ENCODE assay signal across 28 cellular contexts in genomic region chr14:92033433-92033832, GRCh38. TPM values are rescaled to one million over a fixed set of nuclear protein-coding genes. Genes with fewer than 3 reads are reported as not detected.
DNase-seq lines count a peak whose midpoint lies in the region; ATAC-seq and TF ChIP-seq lines count a peak whose summit lies in the region.
"Had no signal": no experiment of that assay in that cellular context is flagged by ENCODE, and none has a peak within 500 bp of the region (broad histone marks: within the 10 kb centered on the region; RNA-seq: fewer than 3 reads in every experiment).

No MANE protein-coding gene starts in this region.

- CTCF ChIA-PET in activated CD4-positive, alpha-beta T cell treated with anti-CD3 and anti-CD28 coated beads for 36 hours (lab: Charles Lee): interaction anchor here (1.3 kb wide), 1 partner anchor 15 kb away, joined by 5 read pairs; no protein-coding TSS in a partner anchor
- CTCF ChIA-PET in T-cell (lab: Charles Lee): interaction anchor here in 1 of 2 donors (0.6 kb wide), 1 partner anchor 74 kb away, joined by 4 read pairs; no protein-coding TSS in a partner anchor

- no peaks in the 10 kb centered on the region for H3K9me3 Mint-ChIP-seq in activated CD4-positive, alpha-beta T cell treated with anti-CD3 and anti-CD28 coated beads for 36 hours (ENCODE audit: low read depth)
- H3K9me3 Mint-ChIP-seq in activated CD4-positive, alpha-beta T cell treated with anti-CD3 and anti-CD28 coated beads, Interleukin-2, amount 10 ng/mL, durations not matched to agents 24 days and 14 days: no peaks in the 10 kb centered on the region
- no peaks in the 10 kb centered on the region for H3K9me3 Mint-ChIP-seq in T-cell
- H3K9me3 Mint-ChIP-seq in dendritic cell treated with granulocyte-macrophage colony-stimulating factor and Interleukin-4, amounts not matched to agents 40 ng/mL and 50 ng/mL, for 4 days: no peaks in the 10 kb centered on the region
- H3K9me3 Mint-ChIP-seq: activated T-helper 17 cell treated with anti-CD3 and anti-CD28 coated beads, Interleukin-2, amount 50 U/mL, for 72 hours; IgD-negative memory B cell; naive B cell; stimulated activated memory B cell treated with anti-CD40 and anti-IgM and Interleukin-4, amounts not matched to agents 10 μg/mL and 1 μg/mL and 100 μg/mL, for 72 hours had no signal

- peaks cover 56% of the 10 kb centered on the region for H3K79me2 ChIP-seq in osteoblast (ENCODE audit: insufficient read depth, low read length)

- TF ChIP-seq CTCF in osteoblast (IDR thresholded peaks at IDR 0.05; ENCODE audit: extremely low read depth, low read depth, low read length): no peak

- intact Hi-C loops in activated CD4-positive, alpha-beta T cell treated with anti-CD3 and anti-CD28 coated beads for 36 hours (cut with DNase I, micrococcal nuclease): no loop called here
- intact Hi-C loops in activated CD4-positive, alpha-beta T cell treated with anti-CD3 and anti-CD28 coated beads, Interleukin-2, amount 10 ng/mL, durations not matched to agents 24 days and 14 days (cut with micrococcal nuclease): no loop called here
- intact Hi-C loops in dendritic cell treated with granulocyte-macrophage colony-stimulating factor and Interleukin-4, amounts not matched to agents 40 ng/mL and 50 ng/mL, for 4 days (cut with micrococcal nuclease): no loop called here
- intact Hi-C loops in cardiac septum (cut with DNase I): no loop called here

- H3K4me3 Mint-ChIP-seq in activated CD4-positive, alpha-beta T cell treated with anti-CD3 and anti-CD28 coated beads for 36 hours: no peak overlapping the region
- no peak overlapping the region for H3K4me3 Mint-ChIP-seq in activated CD4-positive, alpha-beta T cell treated with anti-CD3 and anti-CD28 coated beads, Interleukin-2, amount 10 ng/mL, durations not matched to agents 24 days and 14 days
- no peak overlapping the region for H3K4me3 Mint-ChIP-seq in T-cell
- H3K4me3 Mint-ChIP-seq in dendritic cell treated with granulocyte-macrophage colony-stimulating factor and Interleukin-4, amounts not matched to agents 40 ng/mL and 50 ng/mL, for 4 days: no peak overlapping the region
- H3K4me3 Mint-ChIP-seq: activated T-helper 17 cell treated with anti-CD3 and anti-CD28 coated beads, Interleukin-2, amount 50 U/mL, for 72 hours; stimulated activated memory B cell treated with anti-CD40 and anti-IgM and Interleukin-4, amounts not matched to agents 10 μg/mL and 1 μg/mL and 100 μg/mL, for 72 hours had no signal

- H3K4me2 ChIP-seq in osteoblast (ENCODE audit: insufficient read depth, low read length): no peak overlapping the region
- H3K4me2 ChIP-seq: PC-9 had no signal

- H3K9me3 ChIP-seq in osteoblast (ENCODE audit: low read depth, low read length): no peaks in the 10 kb centered on the region
- H3K9me3 ChIP-seq: testis, vagina had no signal

- H3K4me1 ChIP-seq in osteoblast (ENCODE audit: insufficient read depth, low read length): peaks cover 13% of the 10 kb centered on the region

- no peak overlapping the region for H2AFZ ChIP-seq in osteoblast (ENCODE audit: low read length)
- H2AFZ ChIP-seq: PC-9 had no signal

- DNase-seq in activated CD4-positive, alpha-beta T cell treated with anti-CD3 and anti-CD28 coated beads for 36 hours: no peak
- no peak for DNase-seq in activated CD4-positive, alpha-beta T cell treated with anti-CD3 and anti-CD28 coated beads, Interleukin-2, amount 10 ng/mL, durations not matched to agents 24 days and 14 days
- DNase-seq in T-cell (no peak), osteoblast (ENCODE audit: insufficient read length, low spot score, missing footprints) (peak; percentile 3), cardiac septum (ENCODE audit: low spot score) (no peak), C1 segment of cervical spinal cord (lab: John Stamatoyannopoulos, UW) (no peak)
- DNase-seq: activated CD4-positive, alpha-beta T cell treated with anti-CD3 and anti-CD28 coated beads for 4 hours; DMS79 treated with DMSO at 0.1 percent for 48 hours; GF-D8; islet precursor cell; left ventricle myocardium superior; naive B cell; NCI-H1092; NCI-H1694 treated with DMSO at 0.1 percent for 48 hours; NCI-H510A treated with DMSO at 0.1 percent for 48 hours; PC-9; stimulated activated CD4-positive, alpha-beta T cell treated with anti-CD3 and anti-CD28 coated beads, Interleukin-12 subunit alpha, Interleukin-12 subunit beta, amount 100 ng/mL, for 4 hours; stimulated activated CD4-positive, alpha-beta T cell treated with anti-CD3 and anti-CD28 coated beads, Interleukin-4, amount 100 ng/mL, for 1 hour; testis had no signal

- H3K27ac Mint-ChIP-seq in activated CD4-positive, alpha-beta T cell treated with anti-CD3 and anti-CD28 coated beads for 36 hours: peak overlapping the region; percentile 75
- H3K27ac Mint-ChIP-seq in activated CD4-positive, alpha-beta T cell treated with anti-CD3 and anti-CD28 coated beads, Interleukin-2, amount 10 ng/mL, durations not matched to agents 24 days and 14 days: no peak overlapping the region
- H3K27ac Mint-ChIP-seq in T-cell: peak overlapping the region; percentile 29 to 44
- peak overlapping the region; percentile 28 for H3K27ac Mint-ChIP-seq in dendritic cell treated with granulocyte-macrophage colony-stimulating factor and Interleukin-4, amounts not matched to agents 40 ng/mL and 50 ng/mL, for 4 days
- H3K27ac Mint-ChIP-seq: activated T-helper 17 cell treated with anti-CD3 and anti-CD28 coated beads, Interleukin-2, amount 50 U/mL, for 72 hours; stimulated activated memory B cell treated with anti-CD40 and anti-IgM and Interleukin-4, amounts not matched to agents 10 μg/mL and 1 μg/mL and 100 μg/mL, for 72 hours had no signal

- no peak overlapping the region for H3K4me3 ChIP-seq in osteoblast (ENCODE audit: insufficient read depth, low read length)
- H3K4me3 ChIP-seq: PC-9, testis, vagina had no signal

- H3K27me3 ChIP-seq in osteoblast (ENCODE audit: insufficient read depth, low read length): no peaks in the 10 kb centered on the region
- H3K27me3 ChIP-seq: testis, vagina had no signal

- no peak for ATAC-seq in activated CD4-positive, alpha-beta T cell treated with anti-CD3 and anti-CD28 coated beads for 36 hours
- ATAC-seq in T-cell (replicated peaks in 1 of 4) (no peak), HG03159 (IDR thresholded peaks at IDR 0.05; ENCODE audit: unreplicated experiment) (no peak)
- ATAC-seq: activated T-helper 17 cell treated with anti-CD3 and anti-CD28 coated beads, Interleukin-2, amount 50 U/mL, for 72 hours; left ventricle myocardium superior; Right ventricle myocardium inferior; sciatic nerve; SK-N-SH treated with all-trans-retinoic acid at 6 μM for 48 hours; stimulated activated memory B cell treated with anti-CD40 and anti-IgM and Interleukin-4, amounts not matched to agents 10 μg/mL and 1 μg/mL and 100 μg/mL, for 72 hours had no signal

- H3K36me3 Mint-ChIP-seq in activated CD4-positive, alpha-beta T cell treated with anti-CD3 and anti-CD28 coated beads for 36 hours (ENCODE audit: low read depth): peaks cover 22% of the 10 kb centered on the region
- peaks cover 35% of the 10 kb centered on the region for H3K36me3 Mint-ChIP-seq in activated CD4-positive, alpha-beta T cell treated with anti-CD3 and anti-CD28 coated beads, Interleukin-2, amount 10 ng/mL, durations not matched to agents 24 days and 14 days (ENCODE audit: low read depth)
- peaks cover 19% of the 10 kb centered on the region for H3K36me3 Mint-ChIP-seq in T-cell
- H3K36me3 Mint-ChIP-seq in dendritic cell treated with granulocyte-macrophage colony-stimulating factor and Interleukin-4, amounts not matched to agents 40 ng/mL and 50 ng/mL, for 4 days (ENCODE audit: low read depth): peaks cover 48% of the 10 kb centered on the region

- H3K27ac ChIP-seq in osteoblast (ENCODE audit: low read depth, low read length): no peak overlapping the region
- H3K27ac ChIP-seq: PC-9, testis, vagina had no signal

- POLR2A ChIA-PET in activated CD4-positive, alpha-beta T cell treated with anti-CD3 and anti-CD28 coated beads for 36 hours (lab: Charles Lee): no interaction called here
- POLR2A ChIA-PET in T-cell (lab: Charles Lee): interaction anchor here in 1 of 2 donors (0.5 kb wide), 1 partner anchor 119 kb away, joined by 4 read pairs; no protein-coding TSS in a partner anchor

- H3K4me1 Mint-ChIP-seq in activated CD4-positive, alpha-beta T cell treated with anti-CD3 and anti-CD28 coated beads for 36 hours: peaks cover 35% of the 10 kb centered on the region
- H3K4me1 Mint-ChIP-seq in activated CD4-positive, alpha-beta T cell treated with anti-CD3 and anti-CD28 coated beads, Interleukin-2, amount 10 ng/mL, durations not matched to agents 24 days and 14 days: peaks cover 28% of the 10 kb centered on the region
- H3K4me1 Mint-ChIP-seq in T-cell: peaks cover 41 to 48% (median 45%) of the 10 kb centered on the region in 3 donors
- peaks cover 31% of the 10 kb centered on the region for H3K4me1 Mint-ChIP-seq in dendritic cell treated with granulocyte-macrophage colony-stimulating factor and Interleukin-4, amounts not matched to agents 40 ng/mL and 50 ng/mL, for 4 days (ENCODE audit: low read depth)

- H3K27me3 Mint-ChIP-seq in activated CD4-positive, alpha-beta T cell treated with anti-CD3 and anti-CD28 coated beads for 36 hours: no peaks in the 10 kb centered on the region
- no peaks in the 10 kb centered on the region for H3K27me3 Mint-ChIP-seq in activated CD4-positive, alpha-beta T cell treated with anti-CD3 and anti-CD28 coated beads, Interleukin-2, amount 10 ng/mL, durations not matched to agents 24 days and 14 days
- no peaks in the 10 kb centered on the region for H3K27me3 Mint-ChIP-seq in T-cell
- H3K27me3 Mint-ChIP-seq in dendritic cell treated with granulocyte-macrophage colony-stimulating factor and Interleukin-4, amounts not matched to agents 40 ng/mL and 50 ng/mL, for 4 days: no peaks in the 10 kb centered on the region
- H3K27me3 Mint-ChIP-seq: activated T-helper 17 cell treated with anti-CD3 and anti-CD28 coated beads, Interleukin-2, amount 50 U/mL, for 72 hours; IgD-negative memory B cell; naive B cell; stimulated activated memory B cell treated with anti-CD40 and anti-IgM and Interleukin-4, amounts not matched to agents 10 μg/mL and 1 μg/mL and 100 μg/mL, for 72 hours had no signal

- H4K20me1 ChIP-seq in osteoblast (ENCODE audit: insufficient read depth, low read length): peaks cover 22% of the 10 kb centered on the region

- H3K36me3 ChIP-seq in osteoblast (ENCODE audit: insufficient read depth, low read length): peaks cover 23% of the 10 kb centered on the region

RNA-seq across cellular contexts. Expression of gene TRIP11, which starts 6.4 kb away (rescaled TPM):
- 10 to 100 TPM; 35.7 to 41.0 TPM for total RNA-seq in activated CD4-positive, alpha-beta T cell treated with anti-CD3 and anti-CD28 coated beads for 36 hours
- total RNA-seq in activated CD4-positive, alpha-beta T cell treated with anti-CD3 and anti-CD28 coated beads, Interleukin-2, amount 10 ng/mL, durations not matched to agents 24 days and 14 days: 38.6 and 42.0 TPM in 2 replicates
- total RNA-seq in T-cell: 10 to 100 TPM; 52.7 to 58.3 (median 54.8) TPM
- 38.0 and 46.9 TPM in 2 replicates for total RNA-seq in osteoblast
- total RNA-seq in cardiac septum: 68.0 TPM
